Comparison of ENCODE assay signal across 11 cellular contexts in genomic region chr15:90268415-90268814, GRCh38. TPM values are rescaled to one million over a fixed set of nuclear protein-coding genes. Genes with fewer than 3 reads are reported as not detected.
DNase-seq lines count a peak whose midpoint lies in the region; ATAC-seq, FAIRE-seq and TF ChIP-seq lines count a peak whose summit lies in the region.
"Had no signal": no experiment of that assay in that cellular context is flagged by ENCODE, and none has a peak within 500 bp of the region (broad histone marks: within the 10 kb centered on the region; RNA-seq: fewer than 3 reads in every experiment).

No MANE protein-coding gene starts in this region.

- no peaks in the 10 kb centered on the region for H3K9me3 Mint-ChIP-seq in Caco-2 (ENCODE audit: unreplicated experiment)

- H3K4me3 Mint-ChIP-seq in Caco-2 (ENCODE audit: unreplicated experiment) = peak overlapping the region; percentile 39

- H3K4me3 ChIP-seq in A549 = no peak overlapping the region
- H3K4me3 ChIP-seq in Caco-2 (ENCODE audit: low read depth, low read length) = no peak overlapping the region
- peak overlapping the region; percentile 89 for H3K4me3 ChIP-seq in SK-N-MC
- peak overlapping the region; percentile 100 for H3K4me3 ChIP-seq in iPS-20b (ENCODE audit: low read length)
- H3K4me3 ChIP-seq: lung had no signal

- H3K4me1 ChIP-seq in A549 (peaks cover 31% of the 10 kb centered on the region), Caco-2 (peaks cover 11% of the 10 kb centered on the region; the same call in 1 of the 2 replicates), iPS-20b (ENCODE audit: insufficient read depth, low read length) (peaks cover 10% of the 10 kb centered on the region)

- TF ChIP-seq EP300 in A549 (IDR thresholded peaks at IDR 0.05) = no peak

- POLR2A ChIA-PET in A549 (lab: Yijun Ruan, JAX) (interaction anchor here (0.7 to 2.2 kb wide), 3 partner anchors 19 to 35 kb away, joined by 4 to 12 read pairs (median 5); partner anchors contain the start of genes CIB1, GDPGP1 and TTLL13), Caco-2 (lab: Charles Lee) (interaction anchor here (0.7 kb wide), 1 partner anchor 124 kb away, joined by 5 read pairs; no protein-coding TSS in a partner anchor)

- TF ChIP-seq POLR2A in A549 (IDR thresholded peaks at IDR 0.05; ENCODE audit: low read length) = no peak

- CTCF ChIA-PET in A549 (lab: Yijun Ruan, JAX) (interaction anchor here (0.9 to 2.3 kb wide), 5 partner anchors 13 to 35 kb away, joined by 3 to 8 read pairs (median 4); partner anchors contain the start of genes CIB1 and GDPGP1), Caco-2 (lab: Charles Lee) (interaction anchor here (0.7 to 1.4 kb wide), 5 partner anchors 13 to 119 kb away, joined by 3 to 12 read pairs (median 4); no protein-coding TSS in a partner anchor)

- peaks cover 23% of the 10 kb centered on the region for H3K4me1 Mint-ChIP-seq in Caco-2 (ENCODE audit: low read depth, unreplicated experiment)

- no peak for DNase-seq in A549 (ENCODE audit: low read depth in 1 of 2, low spot score in 1 of 2)
- DNase-seq in Caco-2 = no peak
- no peak for DNase-seq in SK-N-MC (ENCODE audit: low read depth, low spot score)
- no peak for DNase-seq in dermis blood vessel endothelial cell
- no peak for DNase-seq in EL
- no peak for DNase-seq in HUDEP-2 (lab: John Stamatoyannopoulos, UW; ENCODE audit: unreplicated experiment in 76 of 76)
- no peak for DNase-seq in T1000 (lab: John Stamatoyannopoulos, UW)
- DNase-seq: SHP77 treated with DMSO at 0.1 percent for 48 hours had no signal

- no peak overlapping the region for H3K9ac ChIP-seq in SK-N-MC (ENCODE audit: insufficient read length)
- H3K9ac ChIP-seq in iPS-20b (ENCODE audit: low read depth, low read length) = peak overlapping the region; percentile 29; the same call in 1 of the 2 replicates

- H3K27me3 Mint-ChIP-seq in Caco-2 (ENCODE audit: insufficient read depth, unreplicated experiment) = no peaks in the 10 kb centered on the region

- H3K27ac Mint-ChIP-seq in Caco-2 (ENCODE audit: unreplicated experiment) = peak overlapping the region; percentile 4

- no peak for ATAC-seq in A549

- intact Hi-C loops in Caco-2 (cut with micrococcal nuclease; ENCODE audit: unreplicated experiment) = no loop called here

- H3K36me3 ChIP-seq in Caco-2 (ENCODE audit: control insufficient read depth, insufficient read depth, low read length) (peaks cover 1% of the 10 kb centered on the region), SK-N-MC (ENCODE audit: insufficient read depth, low read length) (peaks cover 58% of the 10 kb centered on the region), iPS-20b (ENCODE audit: insufficient read depth, low read depth, low read length) (peaks cover 62% of the 10 kb centered on the region)

- no TSS peak for BruUV-seq in Caco-2 (replicated peaks; lab: Mats Ljungman, UMichigan)

- peaks cover 58% of the 10 kb centered on the region for H3K36me3 Mint-ChIP-seq in Caco-2 (ENCODE audit: insufficient read depth, unreplicated experiment)

- H3K27ac ChIP-seq in A549 (no peak overlapping the region), SK-N-MC (no peak overlapping the region), iPS-20b (ENCODE audit: low read length) (no peak overlapping the region)

- WGBS in A549 (ENCODE audit: missing lambda C conversion rate) = 88% methylated on average over 1 of the region's 1 CpG

- H3K27me3 ChIP-seq in Caco-2 (replicated peaks; ENCODE audit: control insufficient read depth, insufficient read depth, low read length) (no peaks in the 10 kb centered on the region), iPS-20b (ENCODE audit: insufficient read depth, low read length) (no peaks in the 10 kb centered on the region)

- no peak for TF ChIP-seq RAD21 in A549 (conservative IDR thresholded peaks at IDR 0.05 in 1 of 2, IDR thresholded peaks at IDR 0.05 in 1 of 2)

- no peak for FAIRE-seq in A549 (lab: Jason Lieb, UNC)
- FAIRE-seq: endometrium had no signal

- no peak for TF ChIP-seq CTCF in A549 (IDR thresholded peaks at IDR 0.05)
- no peak for TF ChIP-seq CTCF in Caco-2 (IDR thresholded peaks at IDR 0.05; ENCODE audit: insufficient read depth in 1 of 2, low read depth in 1 of 2, low read length in 1 of 2, severe bottlenecking in 1 of 2, unreplicated experiment in 1 of 2)

- H3K9me3 ChIP-seq in A549 (no peaks in the 10 kb centered on the region), Caco-2 (no peaks in the 10 kb centered on the region), SK-N-MC (ENCODE audit: low read depth, low read length) (no peaks in the 10 kb centered on the region), iPS-20b (ENCODE audit: insufficient read depth, low read depth, low read length) (no peaks in the 10 kb centered on the region)

- peak overlapping the region; percentile 88 for H3K4me2 ChIP-seq in A549

TF ChIP-seq in A549, 52 proteins besides CTCF, POLR2A, EP300 and RAD21:
- TF ChIP-seq HEYL (CRISPR knock-in tag; IDR thresholded peaks at IDR 0.05) (no peak), BHLHE40 (IDR thresholded peaks at IDR 0.05; ENCODE audit: low read depth, low read length) (no peak), FOSL2 (IDR thresholded peaks at IDR 0.05) (no peak), FOSL2 (CRISPR knock-in tag; IDR thresholded peaks at IDR 0.05) (no peak), CEBPB (IDR thresholded peaks at IDR 0.05) (no peak), NFE2L2 (conservative IDR thresholded peaks at IDR 0.05; ENCODE audit: low read length) (no peak), POLR2AphosphoS2 (conservative IDR thresholded peaks at IDR 0.05; ENCODE audit: low read length) (no peak), CBX2 (IDR thresholded peaks at IDR 0.05; ENCODE audit: borderline replicate concordance, low read depth) (no peak), CBX8 (IDR thresholded peaks at IDR 0.05) (no peak), TP53 (CRISPR knock-in tag; IDR thresholded peaks at IDR 0.05) (no peak), HOXB13 (CRISPR knock-in tag; IDR thresholded peaks at IDR 0.05; ENCODE audit: low read depth) (no peak), ZFP36 (IDR thresholded peaks at IDR 0.05; ENCODE audit: borderline replicate concordance, partially characterized antibody) (no peak)
- TF ChIP-seq, protein P1, sequence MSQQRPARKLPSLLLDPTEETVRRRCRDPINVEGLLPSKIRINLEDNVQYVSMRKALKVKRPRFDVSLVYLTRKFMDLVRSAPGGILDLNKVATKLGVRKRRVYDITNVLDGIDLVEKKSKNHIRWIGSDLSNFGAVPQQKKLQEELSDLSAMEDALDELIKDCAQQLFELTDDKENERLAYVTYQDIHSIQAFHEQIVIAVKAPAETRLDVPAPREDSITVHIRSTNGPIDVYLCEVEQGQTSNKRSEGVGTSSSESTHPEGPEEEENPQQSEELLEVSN (IDR thresholded peaks at IDR 0.05; ENCODE audit: borderline replicate concordance, low read depth) = no peak

RNA-seq across cellular contexts. Expression of gene NGRN, which starts 2.9 kb away (rescaled TPM):
- 156 and 159 TPM in 2 replicates for polyA plus RNA-seq in A549 (2011; rRNA removed)
- 62.6 and 75.6 TPM in 2 replicates for polyA plus RNA-seq in A549 (2012; cell fraction: cytosol; rRNA removed)
- 29.0 and 39.6 TPM in 2 replicates for polyA plus RNA-seq in A549 (2012; cell fraction: nucleus; rRNA removed)
- 83.2 to 83.9 TPM (median 83.3 TPM) in 3 replicates for polyA plus RNA-seq in A549 (2017; fragmentation: RNase III; extraction: RNeasy Plus Mini Kit Qiagen cat#74134 plus additional on column Dnase treatment)
- polyA minus RNA-seq in A549 (2011; rRNA and poly(A)+ RNA removed) = 54.3 and 66.6 TPM in 2 replicates
- total RNA-seq in Caco-2 (2022) = 93.6 and 101 TPM in 2 replicates
- total RNA-seq in dermis blood vessel endothelial cell = 68.1 and 92.9 TPM in 2 replicates

RNA-seq across cellular contexts. Expression of gene TTLL13, which starts 19.1 kb away (rescaled TPM):
- polyA plus RNA-seq in A549 (2011; rRNA removed) = 0.56 and 0.61 TPM in 2 replicates
- 0.20 and 0.22 TPM in 2 replicates for polyA plus RNA-seq in A549 (2012; cell fraction: cytosol; rRNA removed)
- 0.24 and 0.28 TPM in 2 replicates for polyA plus RNA-seq in A549 (2012; cell fraction: nucleus; rRNA removed)
- 0.17 to 0.29 TPM (median 0.24 TPM) in 3 replicates for polyA plus RNA-seq in A549 (2017; fragmentation: RNase III; extraction: RNeasy Plus Mini Kit Qiagen cat#74134 plus additional on column Dnase treatment)
- polyA minus RNA-seq in A549 (2011; rRNA and poly(A)+ RNA removed) = 0.58 and 1.1 TPM in 2 replicates
- 0.43 TPM in 1 of 2 replicates, not detected in the other for total RNA-seq in Caco-2 (2022)
- total RNA-seq in dermis blood vessel endothelial cell = 0.09 and 0.17 TPM in 2 replicates

RNA-seq across cellular contexts. Expression of gene GDPGP1, which starts 34.4 kb away (rescaled TPM):
- polyA plus RNA-seq in A549 (2011; rRNA removed) = 5.4 and 5.7 TPM in 2 replicates
- 4.1 and 5.6 TPM in 2 replicates for polyA plus RNA-seq in A549 (2012; cell fraction: cytosol; rRNA removed)
- polyA plus RNA-seq in A549 (2012; cell fraction: nucleus; rRNA removed) = 7.8 and 8.5 TPM in 2 replicates
- polyA plus RNA-seq in A549 (2017; fragmentation: RNase III; extraction: RNeasy Plus Mini Kit Qiagen cat#74134 plus additional on column Dnase treatment) = 3.8 to 5.1 TPM (median 4.4 TPM) in 3 replicates
- 26.4 and 27.4 TPM in 2 replicates for polyA minus RNA-seq in A549 (2011; rRNA and poly(A)+ RNA removed)
- total RNA-seq in Caco-2 (2022) = 5.1 and 5.7 TPM in 2 replicates
- 11.7 and 13.6 TPM in 2 replicates for total RNA-seq in dermis blood vessel endothelial cell

RNA-seq across cellular contexts. Expression of gene CIB1, which starts 34.7 kb away (rescaled TPM):
- polyA plus RNA-seq in A549 (2011; rRNA removed) = 84.1 and 130 TPM in 2 replicates
- polyA plus RNA-seq in A549 (2012; cell fraction: cytosol; rRNA removed) = 187 and 202 TPM in 2 replicates
- 190 and 198 TPM in 2 replicates for polyA plus RNA-seq in A549 (2012; cell fraction: nucleus; rRNA removed)
- 119 to 124 TPM (median 120 TPM) in 3 replicates for polyA plus RNA-seq in A549 (2017; fragmentation: RNase III; extraction: RNeasy Plus Mini Kit Qiagen cat#74134 plus additional on column Dnase treatment)
- 47.5 and 53.3 TPM in 2 replicates for polyA minus RNA-seq in A549 (2011; rRNA and poly(A)+ RNA removed)
- 37.7 and 44.5 TPM in 2 replicates for total RNA-seq in Caco-2 (2022)
- 22.5 and 26.2 TPM in 2 replicates for total RNA-seq in dermis blood vessel endothelial cell

Comparison
In these comparisons a context has a peak if more than half of its experiments do, and no peak if none do; other contexts are left out.
1. H3K4me3 ChIP-seq: peak in SK-N-MC (single experiment) and iPS-20b (single experiment); none in A549 (single experiment) and Caco-2 (single experiment).